Comparison of ENCODE assay signal across 1 cellular context in genomic region chr7:128435311-128435654, GRCh38.
TF ChIP-seq lines count a peak whose summit lies in the region.

No MANE protein-coding gene starts in this region.

TF ChIP-seq in HepG2, 621 proteins besides CTCF, POLR2A, EP300 and RAD21 (continues in another document):
- TF ChIP-seq SATB2 (CRISPR knock-in tag; IDR thresholded peaks at IDR 0.05) (no peak), ZNF460 (CRISPR knock-in tag; IDR thresholded peaks at IDR 0.05; ENCODE audit: borderline replicate concordance) (no peak), PCBP2 (optimal IDR thresholded peaks at IDR 0.05; ENCODE audit: low read depth, low read length, poor library complexity, severe bottlenecking) (no peak), DRAP1 (CRISPR knock-in tag; IDR thresholded peaks at IDR 0.05) (0 out of 2 replicates have a peak, but pooled peaks have one; percentile 19), FOXO1 (CRISPR knock-in tag; IDR thresholded peaks at IDR 0.05) (peak; percentile 59; the same call in 1 of the 2 replicates), ZNF672 (CRISPR knock-in tag; IDR thresholded peaks at IDR 0.05) (no peak), REST (IDR thresholded peaks at IDR 0.05; ENCODE audit: borderline replicate concordance in 1 of 2, low read depth in 1 of 2, low read length in 2 of 2) (peak in 1 of 2 experiments; percentile 7; a peak in 1 of 4 replicates), IRX3 (CRISPR knock-in tag; IDR thresholded peaks at IDR 0.05; ENCODE audit: borderline replicate concordance, low read depth) (no peak), NFKBIZ (CRISPR knock-in tag; IDR thresholded peaks at IDR 0.05) (no peak), NR2F1 (CRISPR knock-in tag; IDR thresholded peaks at IDR 0.05) (no peak), HNF4A (CRISPR knock-in tag; IDR thresholded peaks at IDR 0.05) (no peak), SMC3 (IDR thresholded peaks at IDR 0.05; ENCODE audit: low read length) (no peak), PAX8 (CRISPR knock-in tag; IDR thresholded peaks at IDR 0.05; ENCODE audit: borderline replicate concordance) (no peak), SOX13 (IDR thresholded peaks at IDR 0.05) (no peak), SOX13 (CRISPR knock-in tag; conservative IDR thresholded peaks at IDR 0.05 in 1 of 2, IDR thresholded peaks at IDR 0.05 in 1 of 2) (peak in 1 of 2 experiments; percentile 74; a peak in 2 of 4 replicates), TOE1 (CRISPR knock-in tag; IDR thresholded peaks at IDR 0.05) (no peak), MBD4 (IDR thresholded peaks at IDR 0.05; ENCODE audit: borderline replicate concordance, low read length) (no peak), ZNF12 (CRISPR knock-in tag; IDR thresholded peaks at IDR 0.05) (no peak), MYNN (CRISPR knock-in tag; IDR thresholded peaks at IDR 0.05; ENCODE audit: low read depth) (no peak), ZNF10 (CRISPR knock-in tag; IDR thresholded peaks at IDR 0.05; ENCODE audit: borderline replicate concordance, low read depth) (no peak), MIXL1 (CRISPR knock-in tag; IDR thresholded peaks at IDR 0.05) (peak; percentile 24; the same call in 1 of the 2 replicates), ZNF652 (CRISPR knock-in tag; IDR thresholded peaks at IDR 0.05; ENCODE audit: borderline replicate concordance, low read depth) (no peak), PPARG (CRISPR knock-in tag; conservative IDR thresholded peaks at IDR 0.05) (0 out of 2 replicates have a peak, but pooled peaks have one; percentile 11), MNT (IDR thresholded peaks at IDR 0.05) (no peak), HMGXB4 (CRISPR knock-in tag; IDR thresholded peaks at IDR 0.05; ENCODE audit: borderline replicate concordance in 1 of 2, low read depth in 1 of 2) (no peak), SUZ12 (IDR thresholded peaks at IDR 0.05; ENCODE audit: low read depth, low read length) (no peak), ZNF841 (CRISPR knock-in tag; IDR thresholded peaks at IDR 0.05; ENCODE audit: borderline replicate concordance) (no peak), ATF7 (IDR thresholded peaks at IDR 0.05) (no peak), ATF7 (CRISPR knock-in tag; IDR thresholded peaks at IDR 0.05) (no peak), ZFP37 (CRISPR knock-in tag; IDR thresholded peaks at IDR 0.05; ENCODE audit: borderline replicate concordance) (no peak), GABPB1 (CRISPR knock-in tag; IDR thresholded peaks at IDR 0.05) (no peak), CCDC6 (CRISPR knock-in tag; IDR thresholded peaks at IDR 0.05) (no peak; the same call in 1 of the 2 replicates), LBX2 (CRISPR knock-in tag; IDR thresholded peaks at IDR 0.05; ENCODE audit: borderline replicate concordance) (no peak), TARDBP (CRISPR knock-in tag; IDR thresholded peaks at IDR 0.05) (no peak), TBX2 (CRISPR knock-in tag; IDR thresholded peaks at IDR 0.05; ENCODE audit: borderline replicate concordance) (no peak), GLMP (CRISPR knock-in tag; IDR thresholded peaks at IDR 0.05; ENCODE audit: borderline replicate concordance) (no peak), ZNF264 (CRISPR knock-in tag; IDR thresholded peaks at IDR 0.05) (no peak), NFIB (CRISPR knock-in tag; IDR thresholded peaks at IDR 0.05; ENCODE audit: borderline replicate concordance) (no peak), HHEX (CRISPR knock-in tag; IDR thresholded peaks at IDR 0.05) (peak; percentile 59; the same call in 1 of the 2 replicates), FIP1L1 (IDR thresholded peaks at IDR 0.05; ENCODE audit: borderline replicate concordance, insufficient read depth, low read depth, low read length) (no peak), KDM1A (CRISPR knock-in tag; IDR thresholded peaks at IDR 0.05) (0 out of 2 replicates have a peak, but pooled peaks have one; percentile 14), ZSCAN9 (CRISPR knock-in tag; IDR thresholded peaks at IDR 0.05; ENCODE audit: borderline replicate concordance) (no peak), ATF4 (CRISPR knock-in tag; IDR thresholded peaks at IDR 0.05) (no peak), IKZF4 (CRISPR knock-in tag; IDR thresholded peaks at IDR 0.05; ENCODE audit: borderline replicate concordance, low read depth, not compliant biosample characterization) (no peak), NCOA2 (CRISPR knock-in tag; IDR thresholded peaks at IDR 0.05) (peak; percentile 54; the same call in 1 of the 2 replicates), KIAA2018 (CRISPR knock-in tag; IDR thresholded peaks at IDR 0.05; ENCODE audit: borderline replicate concordance) (no peak), FOXK2 (IDR thresholded peaks at IDR 0.05) (no peak), ZNF292 (CRISPR knock-in tag; IDR thresholded peaks at IDR 0.05; ENCODE audit: borderline replicate concordance, low read depth) (no peak), RARA (CRISPR knock-in tag; IDR thresholded peaks at IDR 0.05) (peak; percentile 53)
